Comparison of ENCODE assay signal across 9 cellular contexts in genomic region chrX:19747672-19748610, GRCh38.
DNase-seq lines count a peak whose midpoint lies in the region; ATAC-seq and TF ChIP-seq lines count a peak whose summit lies in the region.
"Had no signal": no experiment of that assay in that cellular context is flagged by ENCODE, and none has a peak within 500 bp of the region (broad histone marks: within the 10 kb centered on the region; RNA-seq: fewer than 3 reads in every experiment).

No MANE protein-coding gene starts in this region.

- DNase-seq in Peyer's patch (peak in 2 of 3 donors; percentile 76 to 86), ascending aorta (ENCODE audit: low spot score in 2 of 2) (no peak), hepatocyte (ENCODE audit: low spot score) (no peak), NCI-H510A treated with DMSO at 0.1 percent for 48 hours (lab: John Stamatoyannopoulos, UW) (no peak)
- DNase-seq in activated naive CD4-positive, alpha-beta T cell treated with anti-CD3 and anti-CD28 coated beads for 36 hours, result peak; percentile 87
- DNase-seq in stimulated activated CD4-positive, alpha-beta T cell treated with anti-CD3 and anti-CD28 coated beads, Interleukin-4, amount 100 ng/mL, for 4 hours, result peak; percentile 25 to 56

- intact Hi-C loops in activated naive CD4-positive, alpha-beta T cell treated with anti-CD3 and anti-CD28 coated beads for 36 hours (cut with micrococcal nuclease), result loop anchor here (1.0 to 5.0 kb wide), 8 partner anchors 21 to 519 kb away; partner anchors contain the start of genes BCLAF3, EIF1AX and RPS6KA3
- intact Hi-C loops in ascending aorta (cut with DNase I), result no loop called here

- TF ChIP-seq CTCF in Peyer's patch (IDR thresholded peaks at IDR 0.05), result no peak
- TF ChIP-seq CTCF in ascending aorta (IDR thresholded peaks at IDR 0.05), result no peak
- TF ChIP-seq CTCF in hepatocyte (IDR thresholded peaks at IDR 0.05; ENCODE audit: poor library complexity), result no peak

- H3K9me3 ChIP-seq in BLaER1 (peaks cover 11% of the 10 kb centered on the region; the same call in 1 of the 2 replicates), Peyer's patch (no peaks in the 10 kb centered on the region), ascending aorta (no peaks in the 10 kb centered on the region), hepatocyte (ENCODE audit: low read depth) (no peaks in the 10 kb centered on the region)

- H3K4me2 ChIP-seq in BLaER1 (peak overlapping the region; percentile 74), hepatocyte (no peak overlapping the region)

- no peaks in the 10 kb centered on the region for H3K9me2 ChIP-seq in hepatocyte (replicated peaks; ENCODE audit: insufficient read depth)

- peaks cover 4% of the 10 kb centered on the region for H3K36me3 Mint-ChIP-seq in activated naive CD4-positive, alpha-beta T cell treated with anti-CD3 and anti-CD28 coated beads for 36 hours (ENCODE audit: low read depth)

- peak overlapping the region; percentile 16; the same call in 1 of the 2 replicates for H3K4me3 ChIP-seq in BLaER1
- H3K4me3 ChIP-seq in Peyer's patch, result no peak overlapping the region
- no peak overlapping the region for H3K4me3 ChIP-seq in ascending aorta
- no peak overlapping the region for H3K4me3 ChIP-seq in hepatocyte

- H3K4me1 ChIP-seq in BLaER1 (peaks cover 93% of the 10 kb centered on the region), Peyer's patch (peaks cover 0 to 5% (median 2%) of the 10 kb centered on the region in 4 donors), ascending aorta (no peaks in the 10 kb centered on the region), hepatocyte (ENCODE audit: insufficient read depth) (no peaks in the 10 kb centered on the region)

- no peaks in the 10 kb centered on the region for H3K79me2 ChIP-seq in hepatocyte

- peak overlapping the region; percentile 65 for H3K4me3 Mint-ChIP-seq in activated naive CD4-positive, alpha-beta T cell treated with anti-CD3 and anti-CD28 coated beads for 36 hours
- H3K4me3 Mint-ChIP-seq: nephron had no signal

- CTCF ChIA-PET in activated naive CD4-positive, alpha-beta T cell treated with anti-CD3 and anti-CD28 coated beads for 36 hours (lab: Charles Lee), result interaction anchor here (0.6 to 1.2 kb wide), 5 partner anchors 48 to 198 kb away, joined by 3 read pairs; no protein-coding TSS in a partner anchor

- peak; percentile 32 for ATAC-seq in GM21786 (IDR thresholded peaks at IDR 0.05; ENCODE audit: unreplicated experiment)

- H3K9me3 Mint-ChIP-seq in activated naive CD4-positive, alpha-beta T cell treated with anti-CD3 and anti-CD28 coated beads for 36 hours, result peaks cover 6% of the 10 kb centered on the region

- peak overlapping the region; percentile 88 for H3K27ac ChIP-seq in BLaER1
- peak overlapping the region; percentile 33 to 70 (median 58) for H3K27ac ChIP-seq in Peyer's patch
- no peak overlapping the region for H3K27ac ChIP-seq in ascending aorta
- no peak overlapping the region for H3K27ac ChIP-seq in hepatocyte

- peak overlapping the region; percentile 94 for H3K27ac Mint-ChIP-seq in activated naive CD4-positive, alpha-beta T cell treated with anti-CD3 and anti-CD28 coated beads for 36 hours
- H3K27ac Mint-ChIP-seq: nephron had no signal

- H3K36me3 ChIP-seq in BLaER1, result peaks cover 9% of the 10 kb centered on the region; the same call in 1 of the 2 replicates
- H3K36me3 ChIP-seq in Peyer's patch, result no peaks in the 10 kb centered on the region
- no peaks in the 10 kb centered on the region for H3K36me3 ChIP-seq in ascending aorta
- H3K36me3 ChIP-seq in hepatocyte (replicated peaks; ENCODE audit: insufficient read depth, low read depth), result no peaks in the 10 kb centered on the region

- WGBS in hepatocyte (ENCODE audit: low lambda C conversion rate, missing lambda C conversion rate), result 81% methylated on average over 15 of the region's 15 CpGs

- H2AFZ ChIP-seq in hepatocyte, result no peak overlapping the region

- H4K20me1 ChIP-seq in BLaER1 (no peaks in the 10 kb centered on the region), hepatocyte (ENCODE audit: insufficient read depth, poor library complexity, severe bottlenecking) (no peaks in the 10 kb centered on the region)

- H3K27me3 ChIP-seq in BLaER1 (no peaks in the 10 kb centered on the region), Peyer's patch (no peaks in the 10 kb centered on the region), ascending aorta (no peaks in the 10 kb centered on the region), hepatocyte (no peaks in the 10 kb centered on the region)

- no peaks in the 10 kb centered on the region for H3K27me3 Mint-ChIP-seq in activated naive CD4-positive, alpha-beta T cell treated with anti-CD3 and anti-CD28 coated beads for 36 hours (ENCODE audit: low read depth)

- TF ChIP-seq POLR2A in Peyer's patch (IDR thresholded peaks at IDR 0.05), result no peak

- peak overlapping the region; percentile 71 for H3K9ac ChIP-seq in BLaER1

- H3K4me1 Mint-ChIP-seq in activated naive CD4-positive, alpha-beta T cell treated with anti-CD3 and anti-CD28 coated beads for 36 hours (ENCODE audit: low read depth), result peaks cover 92% of the 10 kb centered on the region

Comparison
In these comparisons a context has a peak if more than half of its experiments do, and no peak if none do; other contexts are left out.
1. H3K27ac ChIP-seq: peak in BLaER1 (single experiment) and Peyer's patch (4 of 4); none in ascending aorta (0 of 2) and hepatocyte (single experiment).
2. DNase-seq: peak in Peyer's patch (2 of 3), activated naive CD4-positive, alpha-beta T cell treated with anti-CD3 and anti-CD28 coated beads for 36 hours (single experiment) and stimulated activated CD4-positive, alpha-beta T cell treated with anti-CD3 and anti-CD28 coated beads, Interleukin-4, amount 100 ng/mL, for 4 hours (2 of 2); none in ascending aorta (0 of 2), hepatocyte (single experiment) and NCI-H510A treated with DMSO at 0.1 percent for 48 hours (single experiment).